In genomic region chr2:46479265-46479664, GRCh38 we compare ENCODE assay signal across 19 cellular contexts. TPM values are rescaled to one million over a fixed set of nuclear protein-coding genes. Genes with fewer than 3 reads are reported as not detected.
DNase-seq lines count a peak whose midpoint lies in the region; ATAC-seq, FAIRE-seq and TF ChIP-seq lines count a peak whose summit lies in the region.
"Had no signal": no experiment of that assay in that cellular context is flagged by ENCODE, and none has a peak within 500 bp of the region (broad histone marks: within the 10 kb centered on the region; RNA-seq: fewer than 3 reads in every experiment).

Gene TMEM247, plus strand, starts transcription at chr2:46479565.

- peak within 1 kb of the TSS; percentile 12; the same call in 1 of the 3 replicates for H2BK15ac ChIP-seq in IMR-90 (ENCODE audit: low read depth, low read length)
- no peak within 1 kb of the TSS for H2BK15ac ChIP-seq in mesenchymal stem cell (ENCODE audit: low read depth, poor library complexity, severe bottlenecking)

- TF ChIP-seq EP300 in K562 (IDR thresholded peaks at IDR 0.05; ENCODE audit: low read length), result no peak

- H2BK5ac ChIP-seq in IMR-90 (ENCODE audit: low read depth, low read length, poor library complexity, severe bottlenecking), result no peak within 1 kb of the TSS
- no peak within 1 kb of the TSS for H2BK5ac ChIP-seq in mesenchymal stem cell (ENCODE audit: low read depth, low read length, poor library complexity, severe bottlenecking)

- H3K27ac ChIP-seq in IMR-90 (ENCODE audit: insufficient read depth, low read length) (no peak within 1 kb of the TSS), K562 (ENCODE audit: extremely low read depth, low read depth, low read length) (no peak within 1 kb of the TSS), mesenchymal stem cell (ENCODE audit: low read length, poor library complexity, severe bottlenecking) (no peak within 1 kb of the TSS), testis (no peak within 1 kb of the TSS)
- H3K27ac ChIP-seq: A549, BLaER1, GM23248 had no signal

- H3K9me1 ChIP-seq in IMR-90 (ENCODE audit: insufficient read depth, low read length) (peaks cover 9% of the 10 kb centered on the region; the same call in 1 of the 2 replicates), K562 (ENCODE audit: control insufficient read depth, insufficient read depth, low read length) (no peaks in the 10 kb centered on the region)

- TF ChIP-seq CTCF in IMR-90 (conservative IDR thresholded peaks at IDR 0.05; ENCODE audit: low read depth, low read length), result no peak
- no peak for TF ChIP-seq CTCF in K562 (IDR thresholded peaks at IDR 0.05 in 2 of 3, conservative IDR thresholded peaks at IDR 0.05 in 1 of 3; ENCODE audit: insufficient read depth in 2 of 3, low read depth in 1 of 3, low read length in 3 of 3)
- no peak for TF ChIP-seq CTCF in testis (IDR thresholded peaks at IDR 0.05)
- TF ChIP-seq CTCF in omental fat pad (IDR thresholded peaks at IDR 0.05), result no peak

- no peak within 1 kb of the TSS for H2AK9ac ChIP-seq in IMR-90 (replicated peaks; ENCODE audit: low read depth, low read length, poor library complexity)

- no peak within 1 kb of the TSS for H4K8ac ChIP-seq in IMR-90 (ENCODE audit: low read depth in 2 of 2, low read length in 2 of 2)
- H4K8ac ChIP-seq in mesenchymal stem cell (ENCODE audit: low read length), result no peak within 1 kb of the TSS

- H3K79me2 ChIP-seq in K562 (ENCODE audit: control insufficient read depth, insufficient read depth, low read length), result no peaks in the 10 kb centered on the region; the same call in 2 of the 3 replicates

- H3K14ac ChIP-seq in IMR-90 (replicated peaks; ENCODE audit: low read depth, low read length) (no peak within 1 kb of the TSS; the same call in 1 of the 2 replicates), mesenchymal stem cell (ENCODE audit: low read length in 2 of 2) (peak within 1 kb of the TSS in 1 of 2 experiments; percentile 83)

- FAIRE-seq in K562 (lab: Jason Lieb, UNC), result no peak
- FAIRE-seq: A549 had no signal

- H2BK20ac ChIP-seq in IMR-90 (ENCODE audit: low read depth, low read length), result no peak within 1 kb of the TSS

- H3K9ac ChIP-seq in IMR-90 (ENCODE audit: low read depth, low read length) (no peak within 1 kb of the TSS), K562 (ENCODE audit: insufficient read depth in 1 of 2, low read depth in 2 of 2, low read length in 2 of 2) (no peak within 1 kb of the TSS), mesenchymal stem cell (ENCODE audit: low read length) (no peak within 1 kb of the TSS)
- H3K9ac ChIP-seq: BLaER1, GM23248 had no signal

- DNase-seq in IMR-90 (no peak), K562 (ENCODE audit: extremely low read depth in 1 of 4, low spot score in 3 of 4) (no peak), mesenchymal stem cell (no peak), testis (no peak), ACHN (no peak), NCI-H2107 (lab: John Stamatoyannopoulos, UW) (no peak), omental fat pad (ENCODE audit: low spot score) (no peak)
- DNase-seq: Calu3; CD8-positive, alpha-beta T cell; DMS79 treated with DMSO at 0.1 percent for 48 hours; GF-D8; GM23248; HCEC 1CT had no signal

- no peak within 1 kb of the TSS for H4K5ac ChIP-seq in IMR-90 (ENCODE audit: low read depth, low read length)

- in situ Hi-C loops in IMR-90 (cut with MboI; ENCODE audit: low sequenced_read_pairs), result no loop called here
- in situ Hi-C loops in K562 (cut with MboI), result no loop called here
- in situ Hi-C loops in ACHN (cut with HindIII; ENCODE audit: low pct_ligation_motif_present, low pct_unique_long_range_greater_than_20kb, low sequenced_read_pairs), result no loop called here

- POLR2A ChIA-PET in IMR-90 (lab: Charles Lee; ENCODE audit: unreplicated experiment), result no interaction called here
- POLR2A ChIA-PET in K562 (lab: Yijun Ruan, JAX), result interaction anchor here (1.5 kb wide), 1 partner anchor 8 kb away, joined by 3 read pairs; no protein-coding TSS in a partner anchor

- H3K4me3 ChIP-seq in IMR-90 (ENCODE audit: insufficient read depth, low read depth, low read length) (no peak within 1 kb of the TSS), K562 (no peak within 1 kb of the TSS), mesenchymal stem cell (ENCODE audit: insufficient read depth in 1 of 2, low read depth in 1 of 2, low read length in 2 of 2) (no peak within 1 kb of the TSS), testis (no peak within 1 kb of the TSS)
- H3K4me3 ChIP-seq: A549, BLaER1, GM23248 had no signal

- no peaks in the 10 kb centered on the region for H3K9me3 ChIP-seq in IMR-90 (ENCODE audit: control insufficient read depth, insufficient read depth, low read length)
- H3K9me3 ChIP-seq in K562 (replicated peaks; ENCODE audit: control insufficient read depth, insufficient read depth, low read depth, low read length), result no peaks in the 10 kb centered on the region; the same call in 1 of the 2 replicates
- no peaks in the 10 kb centered on the region for H3K9me3 ChIP-seq in mesenchymal stem cell (ENCODE audit: control insufficient read depth, low read length)
- H3K9me3 ChIP-seq in testis, result no peaks in the 10 kb centered on the region
- H3K9me3 ChIP-seq: A549 had no signal

- H3K23ac ChIP-seq in IMR-90 (ENCODE audit: low read depth, low read length), result no peak within 1 kb of the TSS
- H3K23ac ChIP-seq in mesenchymal stem cell (ENCODE audit: low read length in 2 of 2), result no peak within 1 kb of the TSS

- no peak for TF ChIP-seq POLR2A in IMR-90 (IDR thresholded peaks at IDR 0.05; ENCODE audit: low read depth, low read length)
- no peak for TF ChIP-seq POLR2A in K562 (conservative IDR thresholded peaks at IDR 0.05)
- TF ChIP-seq POLR2A in testis (IDR thresholded peaks at IDR 0.05), result no peak

- H3K4me2 ChIP-seq in IMR-90 (ENCODE audit: low read depth, low read length) (no peak within 1 kb of the TSS), K562 (ENCODE audit: insufficient read depth, low read length) (no peak within 1 kb of the TSS), mesenchymal stem cell (ENCODE audit: low read length, poor library complexity, severe bottlenecking) (no peak within 1 kb of the TSS)
- H3K4me2 ChIP-seq: A549, BLaER1 had no signal

- no peak within 1 kb of the TSS for H4K91ac ChIP-seq in IMR-90 (ENCODE audit: insufficient read depth, low read depth, low read length)
- no peak within 1 kb of the TSS for H4K91ac ChIP-seq in mesenchymal stem cell (ENCODE audit: low read length)

- no TSS peak for BruUV-seq in IMR-90 (replicated peaks; lab: Mats Ljungman, UMichigan)
- BruUV-seq in K562 (replicated peaks; lab: Mats Ljungman, UMichigan), result no TSS peak

- dilution Hi-C loops in IMR-90 (cut with HindIII; ENCODE audit: low sequenced_read_pairs, unreplicated experiment), result no loop called here

- peak within 1 kb of the TSS; percentile 33; the same call in 1 of the 2 replicates for H2AK5ac ChIP-seq in IMR-90 (ENCODE audit: low read depth, low read length)
- no peak within 1 kb of the TSS for H2AK5ac ChIP-seq in mesenchymal stem cell (ENCODE audit: low read length, severe bottlenecking)

- H2BK120ac ChIP-seq in IMR-90 (ENCODE audit: low read depth, low read length), result no peak within 1 kb of the TSS
- H2BK120ac ChIP-seq in mesenchymal stem cell (ENCODE audit: low read depth, low read length), result no peak within 1 kb of the TSS

- CTCF ChIA-PET in IMR-90 (lab: Yijun Ruan, JAX), result no interaction called here
- CTCF ChIA-PET in K562 (lab: Yijun Ruan, JAX; ENCODE audit: low intra/inter-chr PET ratio), result no interaction called here

- H3K27me3 ChIP-seq in IMR-90 (ENCODE audit: control insufficient read depth, insufficient read depth, low read length) (no peaks in the 10 kb centered on the region), K562 (ENCODE audit: control insufficient read depth in 2 of 2, insufficient read depth in 2 of 2, low read length in 2 of 2) (peaks cover 0 to 2% of the 10 kb centered on the region in 2 experiments; a peak in 2 of 5 replicates), mesenchymal stem cell (ENCODE audit: control insufficient read depth in 1 of 2, insufficient read depth in 1 of 2, low read length in 2 of 2) (no peaks in the 10 kb centered on the region), testis (no peaks in the 10 kb centered on the region)
- H3K27me3 ChIP-seq: BLaER1 had no signal

- no peak within 1 kb of the TSS for H2AFZ ChIP-seq in IMR-90 (replicated peaks; ENCODE audit: low read length, poor library complexity)
- peak within 1 kb of the TSS; percentile 75; the same call in 1 of the 2 replicates for H2AFZ ChIP-seq in K562 (ENCODE audit: low read depth, low read length)
- H2AFZ ChIP-seq in mesenchymal stem cell (ENCODE audit: low read depth, low read length), result peak within 1 kb of the TSS; percentile 74
- H2AFZ ChIP-seq: GM23248 had no signal

- H3K56ac ChIP-seq in IMR-90 (ENCODE audit: extremely low read depth, insufficient read depth, low read length), result no peak within 1 kb of the TSS

- H4K20me1 ChIP-seq in IMR-90 (ENCODE audit: insufficient read depth, low read length) (0 out of 2 replicates have a peak, but pooled peaks cover 3% of the 10 kb centered on the region), K562 (replicated peaks; ENCODE audit: control insufficient read depth, insufficient read depth, low read length) (no peaks in the 10 kb centered on the region)
- H4K20me1 ChIP-seq: BLaER1 had no signal

- H3K18ac ChIP-seq in IMR-90 (ENCODE audit: low read depth, low read length) (no peak within 1 kb of the TSS), mesenchymal stem cell (ENCODE audit: low read depth in 1 of 2, low read length in 2 of 2) (no peak within 1 kb of the TSS)

- H3K4ac ChIP-seq in IMR-90 (ENCODE audit: low read depth, low read length), result no peak within 1 kb of the TSS
- no peak within 1 kb of the TSS for H3K4ac ChIP-seq in mesenchymal stem cell (ENCODE audit: low read depth in 1 of 2, low read length in 2 of 2)

- H3K36me3 ChIP-seq in IMR-90 (ENCODE audit: control insufficient read depth, insufficient read depth, low read length) (no peaks in the 10 kb centered on the region), K562 (ENCODE audit: control insufficient read depth, insufficient read depth, low read length) (no peaks in the 10 kb centered on the region), mesenchymal stem cell (ENCODE audit: control insufficient read depth in 1 of 2, insufficient read depth in 2 of 2, low read depth in 1 of 2, low read length in 2 of 2) (no peaks in the 10 kb centered on the region), testis (ENCODE audit: low read depth, missing control alignments) (no peaks in the 10 kb centered on the region)
- H3K36me3 ChIP-seq: BLaER1 had no signal

- peaks cover 12% of the 10 kb centered on the region for H3K4me1 ChIP-seq in IMR-90 (ENCODE audit: control insufficient read depth, insufficient read depth, low read length)
- H3K4me1 ChIP-seq in K562 (replicated peaks in 1 of 2; ENCODE audit: control insufficient read depth in 2 of 2, insufficient read depth in 2 of 2, low read length in 2 of 2), result peaks cover 7 to 11% of the 10 kb centered on the region in 2 experiments; a peak in 4 of 5 replicates
- H3K4me1 ChIP-seq in mesenchymal stem cell (ENCODE audit: control insufficient read depth, insufficient read depth, low read depth, low read length), result peaks cover 7% of the 10 kb centered on the region
- no peaks in the 10 kb centered on the region for H3K4me1 ChIP-seq in testis
- H3K4me1 ChIP-seq: BLaER1 had no signal

- no peaks in the 10 kb centered on the region for H3K79me1 ChIP-seq in IMR-90 (ENCODE audit: low read depth in 1 of 2, low read length in 2 of 2)
- H3K79me1 ChIP-seq in mesenchymal stem cell (replicated peaks; ENCODE audit: low read length, poor library complexity, severe bottlenecking), result no peaks in the 10 kb centered on the region

- peak within 1 kb of the TSS in 1 of 2 experiments; percentile 47 for H2BK12ac ChIP-seq in mesenchymal stem cell (ENCODE audit: low read length in 2 of 2)

- WGBS in IMR-90 (ENCODE audit: extremely low coverage in 2 of 2, insufficient read length in 1 of 2), 2 experiments, result 70% methylated on average over 2 of the region's 5 CpGs; no CpG with 5 or more reads in 1 of the 2 experiments
- WGBS in K562 (ENCODE audit: insufficient coverage, low coverage, missing lambda C conversion rate), result 58% methylated on average over 5 of the region's 5 CpGs
- 99% methylated on average over 5 of the region's 5 CpGs for WGBS in mesenchymal stem cell
- 88 to 90% methylated on average over 5 of the region's 5 CpGs for WGBS in testis, 2 donors

- ATAC-seq in IMR-90 (ENCODE audit: low read depth), result no peak
- ATAC-seq in K562, result no peak
- ATAC-seq in omental fat pad (ENCODE audit: low FRiP score), result no peak
- ATAC-seq: A549; CD8-positive, alpha-beta T cell had no signal

- intact Hi-C loops in IMR-90 (cut with micrococcal nuclease), result no loop called here
- intact Hi-C loops in K562 (cut with micrococcal nuclease), result no loop called here
- intact Hi-C loops in testis (cut with DNase I; ENCODE audit: low total_unique reads), result no loop called here

- TF ChIP-seq RAD21 in IMR-90 (IDR thresholded peaks at IDR 0.05; ENCODE audit: low read length), result no peak
- no peak for TF ChIP-seq RAD21 in K562 (CRISPR knock-in tag; conservative IDR thresholded peaks at IDR 0.05 in 1 of 2, IDR thresholded peaks at IDR 0.05 in 1 of 2)

RNA-seq across cellular contexts. Expression of gene TMEM247, which starts in this region (rescaled TPM):
- not detected in 2 replicates for total RNA-seq in IMR-90 (2012; rRNA removed)
- not detected in 2 replicates for polyA plus RNA-seq in IMR-90 (2012; rRNA removed)
- polyA plus RNA-seq in IMR-90 (2012; cell fraction: cytosol; rRNA removed), result not detected in 2 replicates
- not detected in 2 replicates for polyA plus RNA-seq in IMR-90 (2012; cell fraction: nucleus; rRNA removed; ENCODE audit: low replicate concordance)
- total RNA-seq in K562 (2011; cell fraction: chromatin; rRNA removed; ENCODE audit: low replicate concordance), result 3.0 TPM in 1 of 2 replicates, not detected in the other
- total RNA-seq in K562 (2011; cell fraction: nucleolus; rRNA removed), result 0.92 and 2.0 TPM in 2 replicates
- 1.5 TPM in 1 of 2 replicates, not detected in the other for total RNA-seq in K562 (2011; cell fraction: nucleoplasm; rRNA removed)
- 3.0 and 3.7 TPM in 2 replicates for total RNA-seq in K562 (2014; rRNA removed)
- 0.51 and 1.4 TPM in 2 replicates for total RNA-seq in K562 (2014; rRNA removed; fragmentation: Illumina TruSeq; extraction: Trizol)
- total RNA-seq in K562 (2015; rRNA removed; fragmentation: Illumina TruSeq; extraction: Trizol), result 1.2 and 1.3 TPM in 2 replicates
- total RNA-seq in K562 (2021), result 4.7 and 4.9 TPM in 2 replicates
- polyA plus RNA-seq in K562 (2011; rRNA removed), result 0.18 and 3.2 TPM in 2 replicates
- polyA plus RNA-seq in K562 (2011; cell fraction: cytosol; rRNA removed), result 0.27 and 4.6 TPM in 2 replicates
- polyA plus RNA-seq in K562 (2011; cell fraction: nucleus; rRNA removed), result 0.32 and 6.5 TPM in 2 replicates
- 3.0 and 6.2 TPM in 2 replicates for polyA plus RNA-seq in K562 (2012)
- polyA plus RNA-seq in K562 (2014; fragmentation: Illumina TruSeq; extraction: Trizol), result 0.24 and 1.6 TPM in 2 replicates
- polyA plus RNA-seq in K562 (2014; fragmentation: Nextera tagmentation; extraction: Ambion mirVana), result 1 to 10 TPM; 2.1 to 3.1 TPM
- polyA plus RNA-seq in K562 (2014; rRNA removed), result 4.4 and 6.8 TPM in 2 replicates
- polyA minus RNA-seq in K562 (2011; rRNA and poly(A)+ RNA removed), result 0.35 TPM in 1 of 2 replicates, not detected in the other
- not detected in 2 replicates for polyA minus RNA-seq in K562 (2011; cell fraction: cytosol; rRNA and poly(A)+ RNA removed)
- 1.1 TPM in 1 of 2 replicates, not detected in the other for polyA minus RNA-seq in K562 (2011; cell fraction: nucleus; rRNA and poly(A)+ RNA removed)
- polyA plus RNA-seq in mesenchymal stem cell (2013, experiment 1 of 2), result not detected
- not detected for polyA plus RNA-seq in mesenchymal stem cell (2013, experiment 2 of 2)
- total RNA-seq in testis, result 10 to 100 TPM; 18.5 to 27.2 TPM
- polyA plus RNA-seq in testis (ENCODE audit: insufficient read depth, low read depth, low replicate concordance), result 59.4 TPM
- total RNA-seq in omental fat pad, result not detected
- total RNA-seq: Calu3; CD8-positive, alpha-beta T cell; GM23248; H4; HT-29 had no signal
- polyA plus RNA-seq: A549, AG04450, CD14-positive monocyte, GM23248 had no signal
